1 cellular context compared by ENCODE assay signal in the genomic region with DNA sequence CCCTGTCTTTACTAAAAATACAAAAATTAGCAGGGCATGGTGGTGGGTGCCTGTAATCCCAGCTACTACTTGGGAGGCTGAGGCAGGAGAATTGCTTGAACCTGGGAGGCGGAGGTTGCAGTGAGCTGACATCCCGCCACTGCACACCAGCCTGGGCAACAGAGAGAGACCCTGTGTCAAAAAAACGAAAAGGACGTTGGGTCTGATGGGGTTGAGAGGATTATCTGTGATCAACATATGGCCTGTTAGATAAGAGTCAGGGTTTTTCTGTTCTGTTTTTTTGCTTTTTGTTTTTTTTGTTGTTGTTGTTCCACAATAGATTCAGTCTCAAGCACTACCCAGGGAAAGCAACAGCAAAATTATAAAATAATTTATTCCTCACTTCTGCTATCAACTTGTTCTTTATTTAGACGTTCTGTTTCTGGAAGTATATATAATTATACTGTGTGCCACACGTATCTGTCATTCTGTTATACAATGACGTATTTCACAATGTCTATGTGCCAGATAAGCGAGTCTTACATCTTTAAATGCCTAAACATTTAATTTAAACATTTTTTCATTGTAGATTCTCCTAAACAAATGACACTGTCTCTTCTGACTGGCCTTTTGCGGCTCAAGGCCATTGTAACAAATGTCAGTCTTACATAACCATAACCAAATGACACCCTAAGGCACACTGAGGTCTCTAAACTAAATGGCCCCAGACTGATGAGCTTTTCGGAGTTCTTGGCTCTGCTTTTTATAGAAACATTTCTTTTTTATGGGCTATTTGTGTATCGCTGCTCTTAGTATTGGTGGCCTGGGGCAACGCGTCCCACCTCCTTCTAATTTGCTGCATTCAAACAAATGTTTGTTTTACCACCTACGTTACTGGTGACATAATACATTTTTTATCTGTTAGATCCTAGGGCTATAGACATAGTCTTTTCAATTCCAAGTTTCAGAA.
TF ChIP-seq lines count a peak whose summit lies in the region.

No MANE protein-coding gene starts in this region.

TF ChIP-seq in HEK293, 187 proteins besides CTCF, POLR2A, EP300 and RAD21 (continued from another document):
- TF ChIP-seq, protein P1, sequence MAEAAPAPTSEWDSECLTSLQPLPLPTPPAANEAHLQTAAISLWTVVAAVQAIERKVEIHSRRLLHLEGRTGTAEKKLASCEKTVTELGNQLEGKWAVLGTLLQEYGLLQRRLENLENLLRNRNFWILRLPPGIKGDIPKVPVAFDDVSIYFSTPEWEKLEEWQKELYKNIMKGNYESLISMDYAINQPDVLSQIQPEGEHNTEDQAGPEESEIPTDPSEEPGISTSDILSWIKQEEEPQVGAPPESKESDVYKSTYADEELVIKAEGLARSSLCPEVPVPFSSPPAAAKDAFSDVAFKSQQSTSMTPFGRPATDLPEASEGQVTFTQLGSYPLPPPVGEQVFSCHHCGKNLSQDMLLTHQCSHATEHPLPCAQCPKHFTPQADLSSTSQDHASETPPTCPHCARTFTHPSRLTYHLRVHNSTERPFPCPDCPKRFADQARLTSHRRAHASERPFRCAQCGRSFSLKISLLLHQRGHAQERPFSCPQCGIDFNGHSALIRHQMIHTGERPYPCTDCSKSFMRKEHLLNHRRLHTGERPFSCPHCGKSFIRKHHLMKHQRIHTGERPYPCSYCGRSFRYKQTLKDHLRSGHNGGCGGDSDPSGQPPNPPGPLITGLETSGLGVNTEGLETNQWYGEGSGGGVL (tag by site-specific recombination; IDR thresholded peaks at IDR 0.05): no peak; the same call in 1 of the 2 replicates
- TF ChIP-seq GLI2 (tag by site-specific recombination; IDR thresholded peaks at IDR 0.05; ENCODE audit: borderline replicate concordance, low read depth): peak; percentile 76; the same call in 1 of the 2 replicates
- TF ChIP-seq TRIM28 (IDR thresholded peaks at IDR 0.05; ENCODE audit: borderline replicate concordance, low read length): peak; percentile 45; the same call in 1 of the 2 replicates
- TF ChIP-seq, protein P2, sequence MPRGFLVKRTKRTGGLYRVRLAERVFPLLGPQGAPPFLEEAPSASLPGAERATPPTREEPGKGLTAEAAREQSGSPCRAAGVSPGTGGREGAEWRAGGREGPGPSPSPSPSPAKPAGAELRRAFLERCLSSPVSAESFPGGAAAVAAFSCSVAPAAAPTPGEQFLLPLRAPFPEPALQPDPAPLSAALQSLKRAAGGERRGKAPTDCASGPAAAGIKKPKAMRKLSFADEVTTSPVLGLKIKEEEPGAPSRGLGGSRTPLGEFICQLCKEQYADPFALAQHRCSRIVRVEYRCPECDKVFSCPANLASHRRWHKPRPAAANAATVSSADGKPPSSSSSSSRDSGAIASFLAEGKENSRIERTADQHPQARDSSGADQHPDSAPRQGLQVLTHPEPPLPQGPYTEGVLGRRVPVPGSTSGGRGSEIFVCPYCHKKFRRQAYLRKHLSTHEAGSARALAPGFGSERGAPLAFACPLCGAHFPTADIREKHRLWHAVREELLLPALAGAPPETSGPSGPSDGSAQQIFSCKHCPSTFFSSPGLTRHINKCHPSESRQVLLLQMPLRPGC (tag by site-specific recombination; IDR thresholded peaks at IDR 0.05): peak; percentile 89
- TF ChIP-seq, protein P3, sequence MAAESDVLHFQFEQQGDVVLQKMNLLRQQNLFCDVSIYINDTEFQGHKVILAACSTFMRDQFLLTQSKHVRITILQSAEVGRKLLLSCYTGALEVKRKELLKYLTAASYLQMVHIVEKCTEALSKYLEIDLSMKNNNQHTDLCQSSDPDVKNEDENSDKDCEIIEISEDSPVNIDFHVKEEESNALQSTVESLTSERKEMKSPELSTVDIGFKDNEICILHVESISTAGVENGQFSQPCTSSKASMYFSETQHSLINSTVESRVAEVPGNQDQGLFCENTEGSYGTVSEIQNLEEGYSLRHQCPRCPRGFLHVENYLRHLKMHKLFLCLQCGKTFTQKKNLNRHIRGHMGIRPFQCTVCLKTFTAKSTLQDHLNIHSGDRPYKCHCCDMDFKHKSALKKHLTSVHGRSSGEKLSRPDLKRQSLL (tag by site-specific recombination; IDR thresholded peaks at IDR 0.05): peak; percentile 47; the same call in 1 of the 2 replicates
- TF ChIP-seq TCF7L2 (IDR thresholded peaks at IDR 0.05; ENCODE audit: borderline replicate concordance, low read depth, low read length): no peak
- TF ChIP-seq ZNF23 (tag by site-specific recombination; IDR thresholded peaks at IDR 0.05; ENCODE audit: borderline replicate concordance): no peak
- TF ChIP-seq ZNF660 (tag by site-specific recombination; IDR thresholded peaks at IDR 0.05): peak; percentile 35; the same call in 1 of the 2 replicates
- TF ChIP-seq, protein P4, sequence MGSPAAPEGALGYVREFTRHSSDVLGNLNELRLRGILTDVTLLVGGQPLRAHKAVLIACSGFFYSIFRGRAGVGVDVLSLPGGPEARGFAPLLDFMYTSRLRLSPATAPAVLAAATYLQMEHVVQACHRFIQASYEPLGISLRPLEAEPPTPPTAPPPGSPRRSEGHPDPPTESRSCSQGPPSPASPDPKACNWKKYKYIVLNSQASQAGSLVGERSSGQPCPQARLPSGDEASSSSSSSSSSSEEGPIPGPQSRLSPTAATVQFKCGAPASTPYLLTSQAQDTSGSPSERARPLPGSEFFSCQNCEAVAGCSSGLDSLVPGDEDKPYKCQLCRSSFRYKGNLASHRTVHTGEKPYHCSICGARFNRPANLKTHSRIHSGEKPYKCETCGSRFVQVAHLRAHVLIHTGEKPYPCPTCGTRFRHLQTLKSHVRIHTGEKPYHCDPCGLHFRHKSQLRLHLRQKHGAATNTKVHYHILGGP (tag by site-specific recombination; IDR thresholded peaks at IDR 0.05): no peak
- TF ChIP-seq ZNF221 (tag by site-specific recombination; IDR thresholded peaks at IDR 0.05; ENCODE audit: borderline replicate concordance): no peak
- no peak for TF ChIP-seq ZNF768 (tag by site-specific recombination; IDR thresholded peaks at IDR 0.05)
- peak; percentile 87 for TF ChIP-seq OVOL3 (tag by site-specific recombination; IDR thresholded peaks at IDR 0.05)
- TF ChIP-seq, protein P5, sequence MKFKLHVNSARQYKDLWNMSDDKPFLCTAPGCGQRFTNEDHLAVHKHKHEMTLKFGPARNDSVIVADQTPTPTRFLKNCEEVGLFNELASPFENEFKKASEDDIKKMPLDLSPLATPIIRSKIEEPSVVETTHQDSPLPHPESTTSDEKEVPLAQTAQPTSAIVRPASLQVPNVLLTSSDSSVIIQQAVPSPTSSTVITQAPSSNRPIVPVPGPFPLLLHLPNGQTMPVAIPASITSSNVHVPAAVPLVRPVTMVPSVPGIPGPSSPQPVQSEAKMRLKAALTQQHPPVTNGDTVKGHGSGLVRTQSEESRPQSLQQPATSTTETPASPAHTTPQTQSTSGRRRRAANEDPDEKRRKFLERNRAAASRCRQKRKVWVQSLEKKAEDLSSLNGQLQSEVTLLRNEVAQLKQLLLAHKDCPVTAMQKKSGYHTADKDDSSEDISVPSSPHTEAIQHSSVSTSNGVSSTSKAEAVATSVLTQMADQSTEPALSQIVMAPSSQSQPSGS (tag by site-specific recombination; IDR thresholded peaks at IDR 0.05; ENCODE audit: low read depth): peak; percentile 84
- TF ChIP-seq, protein P6, sequence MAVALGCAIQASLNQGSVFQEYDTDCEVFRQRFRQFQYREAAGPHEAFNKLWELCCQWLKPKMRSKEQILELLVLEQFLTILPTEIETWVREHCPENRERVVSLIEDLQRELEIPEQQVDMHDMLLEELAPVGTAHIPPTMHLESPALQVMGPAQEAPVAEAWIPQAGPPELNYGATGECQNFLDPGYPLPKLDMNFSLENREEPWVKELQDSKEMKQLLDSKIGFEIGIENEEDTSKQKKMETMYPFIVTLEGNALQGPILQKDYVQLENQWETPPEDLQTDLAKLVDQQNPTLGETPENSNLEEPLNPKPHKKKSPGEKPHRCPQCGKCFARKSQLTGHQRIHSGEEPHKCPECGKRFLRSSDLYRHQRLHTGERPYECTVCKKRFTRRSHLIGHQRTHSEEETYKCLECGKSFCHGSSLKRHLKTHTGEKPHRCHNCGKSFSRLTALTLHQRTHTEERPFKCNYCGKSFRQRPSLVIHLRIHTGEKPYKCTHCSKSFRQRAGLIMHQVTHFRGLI (tag by site-specific recombination; IDR thresholded peaks at IDR 0.05): 0 out of 2 replicates have a peak, but pooled peaks have one; percentile 36
- peak; percentile 89 for TF ChIP-seq ZSCAN23 (tag by site-specific recombination; IDR thresholded peaks at IDR 0.05)
- peak; percentile 53; the same call in 1 of the 2 replicates for TF ChIP-seq ZFP69B (tag by site-specific recombination; IDR thresholded peaks at IDR 0.05)
- TF ChIP-seq, protein P7, sequence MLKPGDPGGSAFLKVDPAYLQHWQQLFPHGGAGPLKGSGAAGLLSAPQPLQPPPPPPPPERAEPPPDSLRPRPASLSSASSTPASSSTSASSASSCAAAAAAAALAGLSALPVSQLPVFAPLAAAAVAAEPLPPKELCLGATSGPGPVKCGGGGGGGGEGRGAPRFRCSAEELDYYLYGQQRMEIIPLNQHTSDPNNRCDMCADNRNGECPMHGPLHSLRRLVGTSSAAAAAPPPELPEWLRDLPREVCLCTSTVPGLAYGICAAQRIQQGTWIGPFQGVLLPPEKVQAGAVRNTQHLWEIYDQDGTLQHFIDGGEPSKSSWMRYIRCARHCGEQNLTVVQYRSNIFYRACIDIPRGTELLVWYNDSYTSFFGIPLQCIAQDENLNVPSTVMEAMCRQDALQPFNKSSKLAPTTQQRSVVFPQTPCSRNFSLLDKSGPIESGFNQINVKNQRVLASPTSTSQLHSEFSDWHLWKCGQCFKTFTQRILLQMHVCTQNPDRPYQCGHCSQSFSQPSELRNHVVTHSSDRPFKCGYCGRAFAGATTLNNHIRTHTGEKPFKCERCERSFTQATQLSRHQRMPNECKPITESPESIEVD (tag by site-specific recombination; IDR thresholded peaks at IDR 0.05): peak; percentile 97
- no peak for TF ChIP-seq ZNF76 (tag by site-specific recombination; IDR thresholded peaks at IDR 0.05; ENCODE audit: borderline replicate concordance, low read depth)
- 0 out of 2 replicates have a peak, but pooled peaks have one; percentile 27 for TF ChIP-seq ZNF501 (tag by site-specific recombination; IDR thresholded peaks at IDR 0.05)
- TF ChIP-seq, protein P8, sequence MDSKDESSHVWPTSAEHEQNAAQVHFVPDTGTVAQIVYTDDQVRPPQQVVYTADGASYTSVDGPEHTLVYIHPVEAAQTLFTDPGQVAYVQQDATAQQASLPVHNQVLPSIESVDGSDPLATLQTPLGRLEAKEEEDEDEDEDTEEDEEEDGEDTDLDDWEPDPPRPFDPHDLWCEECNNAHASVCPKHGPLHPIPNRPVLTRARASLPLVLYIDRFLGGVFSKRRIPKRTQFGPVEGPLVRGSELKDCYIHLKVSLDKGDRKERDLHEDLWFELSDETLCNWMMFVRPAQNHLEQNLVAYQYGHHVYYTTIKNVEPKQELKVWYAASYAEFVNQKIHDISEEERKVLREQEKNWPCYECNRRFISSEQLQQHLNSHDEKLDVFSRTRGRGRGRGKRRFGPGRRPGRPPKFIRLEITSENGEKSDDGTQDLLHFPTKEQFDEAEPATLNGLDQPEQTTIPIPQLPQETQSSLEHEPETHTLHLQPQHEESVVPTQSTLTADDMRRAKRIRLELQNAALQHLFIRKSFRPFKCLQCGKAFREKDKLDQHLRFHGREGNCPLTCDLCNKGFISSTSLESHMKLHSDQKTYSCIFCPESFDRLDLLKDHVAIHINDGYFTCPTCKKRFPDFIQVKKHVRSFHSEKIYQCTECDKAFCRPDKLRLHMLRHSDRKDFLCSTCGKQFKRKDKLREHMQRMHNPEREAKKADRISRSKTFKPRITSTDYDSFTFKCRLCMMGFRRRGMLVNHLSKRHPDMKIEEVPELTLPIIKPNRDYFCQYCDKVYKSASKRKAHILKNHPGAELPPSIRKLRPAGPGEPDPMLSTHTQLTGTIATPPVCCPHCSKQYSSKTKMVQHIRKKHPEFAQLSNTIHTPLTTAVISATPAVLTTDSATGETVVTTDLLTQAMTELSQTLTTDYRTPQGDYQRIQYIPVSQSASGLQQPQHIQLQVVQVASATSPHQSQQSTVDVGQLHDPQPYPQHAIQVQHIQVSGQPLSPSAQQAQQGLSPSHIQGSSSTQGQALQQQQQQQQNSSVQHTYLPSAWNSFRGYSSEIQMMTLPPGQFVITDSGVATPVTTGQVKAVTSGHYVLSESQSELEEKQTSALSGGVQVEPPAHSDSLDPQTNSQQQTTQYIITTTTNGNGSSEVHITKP (tag by site-specific recombination; IDR thresholded peaks at IDR 0.05): 0 out of 2 replicates have a peak, but pooled peaks have one; percentile 25
- no peak for TF ChIP-seq HOXA7 (CRISPR knock-in tag; IDR thresholded peaks at IDR 0.05; ENCODE audit: borderline replicate concordance)
